8 cellular contexts compared by ENCODE assay signal in genomic region chr6:159044899-159045727, GRCh38. TPM values are rescaled to one million over a fixed set of nuclear protein-coding genes. Genes with fewer than 3 reads are reported as not detected.
DNase-seq lines count a peak whose midpoint lies in the region; ATAC-seq lines count a peak whose summit lies in the region.

TAGAP (minus strand) TSS chr6:159044991; CDS start chr6:159044146, 845 bp downstream.

- peaks cover 4% of the 10 kb centered on the region for H3K27me3 Mint-ChIP-seq in activated naive CD8-positive, alpha-beta T cell treated with anti-CD3 and anti-CD28 coated beads for 36 hours
- H3K27me3 Mint-ChIP-seq in memory B cell = no peaks in the 10 kb centered on the region

- peaks cover 1% of the 10 kb centered on the region for H3K9me3 Mint-ChIP-seq in activated naive CD8-positive, alpha-beta T cell treated with anti-CD3 and anti-CD28 coated beads for 36 hours
- H3K9me3 Mint-ChIP-seq in memory B cell = no peaks in the 10 kb centered on the region

- H3K4me3 Mint-ChIP-seq in activated naive CD8-positive, alpha-beta T cell treated with anti-CD3 and anti-CD28 coated beads for 36 hours = peak within 1 kb of the TSS; percentile 91
- H3K4me3 Mint-ChIP-seq in memory B cell = peak within 1 kb of the TSS; percentile 96

- no peaks in the 10 kb centered on the region for H3K36me3 ChIP-seq in MG63

- peak; percentile 67 for ATAC-seq in HG03103 (IDR thresholded peaks at IDR 0.05; ENCODE audit: low read depth, unreplicated experiment)
- ATAC-seq in memory B cell (ENCODE audit: low read depth) = peak; percentile 76

- peaks cover 51% of the 10 kb centered on the region for H3K36me3 Mint-ChIP-seq in activated naive CD8-positive, alpha-beta T cell treated with anti-CD3 and anti-CD28 coated beads for 36 hours
- peaks cover 34% of the 10 kb centered on the region for H3K36me3 Mint-ChIP-seq in memory B cell

- no peaks in the 10 kb centered on the region for H3K9me3 ChIP-seq in MG63

- H3K4me1 Mint-ChIP-seq in activated naive CD8-positive, alpha-beta T cell treated with anti-CD3 and anti-CD28 coated beads for 36 hours = peaks cover 65% of the 10 kb centered on the region
- H3K4me1 Mint-ChIP-seq in memory B cell = peaks cover 41% of the 10 kb centered on the region

- H3K27me3 ChIP-seq in MG63 = peaks cover 10% of the 10 kb centered on the region

- peak within 1 kb of the TSS; percentile 99 for H3K27ac Mint-ChIP-seq in activated naive CD8-positive, alpha-beta T cell treated with anti-CD3 and anti-CD28 coated beads for 36 hours
- peak within 1 kb of the TSS; percentile 99 for H3K27ac Mint-ChIP-seq in memory B cell

- DNase-seq in DMS79 treated with DMSO at 0.1 percent for 48 hours (lab: John Stamatoyannopoulos, UW) = peak; percentile 7
- no peak for DNase-seq in DMS79 (lab: John Stamatoyannopoulos, UW)
- DNase-seq in T follicular helper cell (ENCODE audit: low read depth) = peak; percentile 84
- peak; percentile 89 for DNase-seq in activated naive CD8-positive, alpha-beta T cell treated with anti-CD3 and anti-CD28 coated beads for 36 hours
- DNase-seq in memory B cell (ENCODE audit: low spot score in 2 of 2) = peak; percentile 75 to 87
- peak; percentile 84 for DNase-seq in stimulated activated CD8-positive, alpha-beta memory T cell treated with anti-CD3 and anti-CD28 coated beads, Interleukin-4, amount 100 ng/mL, for 48 hours
- no peak for DNase-seq in MG63

- H3K4me3 ChIP-seq in MG63 = no peak within 1 kb of the TSS

RNA-seq across cellular contexts. Expression of gene TAGAP, which starts in this region (rescaled TPM):
- total RNA-seq in activated naive CD8-positive, alpha-beta T cell treated with anti-CD3 and anti-CD28 coated beads for 36 hours = 100 to 1,000 TPM; 167 to 175 TPM
- total RNA-seq in MG63 (2014; rRNA removed; shearing (Covaris generic); ENCODE audit: low replicate concordance) = not detected in 2 replicates

Comparison
In these comparisons a context has a peak if more than half of its experiments do, and no peak if none do; other contexts are left out.
1. RNA of gene TAGAP (total RNA-seq): 167 to 175 TPM in activated naive CD8-positive, alpha-beta T cell treated with anti-CD3 and anti-CD28 coated beads for 36 hours; not detected in MG63; every median in the first group is over 100 times any median in the second.
2. DNase-seq: peak in DMS79 treated with DMSO at 0.1 percent for 48 hours (single experiment), T follicular helper cell (single experiment), activated naive CD8-positive, alpha-beta T cell treated with anti-CD3 and anti-CD28 coated beads for 36 hours (single experiment), memory B cell (2 of 2) and stimulated activated CD8-positive, alpha-beta memory T cell treated with anti-CD3 and anti-CD28 coated beads, Interleukin-4, amount 100 ng/mL, for 48 hours (single experiment); none in DMS79 (single experiment) and MG63 (single experiment).